8 cellular contexts compared by ENCODE assay signal in genomic region chr14:59055439-59056045, GRCh38.
DNase-seq lines count a peak whose midpoint lies in the region; FAIRE-seq and TF ChIP-seq lines count a peak whose summit lies in the region.

No MANE protein-coding gene starts in this region.

- H3K27me3 ChIP-seq in OCI-LY3 (ENCODE audit: low read depth, low read length) (no peaks in the 10 kb centered on the region), breast epithelium (no peaks in the 10 kb centered on the region), thyroid gland (no peaks in the 10 kb centered on the region)

- no peak overlapping the region for H3K9ac ChIP-seq in OCI-LY3 (ENCODE audit: low read length)

- FAIRE-seq in GM19239 (lab: Jason Lieb, UNC): peak; percentile 54

- H3K36me3 ChIP-seq in OCI-LY3 (replicated peaks; ENCODE audit: low read depth, low read length) (peaks cover 3% of the 10 kb centered on the region), breast epithelium (no peaks in the 10 kb centered on the region), thyroid gland (no peaks in the 10 kb centered on the region)

- no peaks in the 10 kb centered on the region for H4K20me1 ChIP-seq in OCI-LY3 (ENCODE audit: insufficient read depth, low read length)

- no peak overlapping the region for H2AFZ ChIP-seq in OCI-LY3 (ENCODE audit: low read depth, low read length)

- H3K4me1 ChIP-seq in OCI-LY3 (ENCODE audit: low read length) (no peaks in the 10 kb centered on the region), breast epithelium (no peaks in the 10 kb centered on the region), thyroid gland (no peaks in the 10 kb centered on the region)

- H3K9me3 ChIP-seq in OCI-LY3 (ENCODE audit: insufficient read depth, low read length): 0 out of 2 replicates have a peak, but pooled peaks cover 4% of the 10 kb centered on the region
- H3K9me3 ChIP-seq in breast epithelium: no peaks in the 10 kb centered on the region
- no peaks in the 10 kb centered on the region for H3K9me3 ChIP-seq in thyroid gland

- H3K79me2 ChIP-seq in OCI-LY3 (ENCODE audit: low read length): no peaks in the 10 kb centered on the region

- no peak overlapping the region for H3K4me2 ChIP-seq in OCI-LY3 (ENCODE audit: low read length)

- TF ChIP-seq POLR2A in breast epithelium (IDR thresholded peaks at IDR 0.05) (no peak), thyroid gland (IDR thresholded peaks at IDR 0.05) (no peak)

- TF ChIP-seq CTCF in OCI-LY3 (IDR thresholded peaks at IDR 0.05; ENCODE audit: low read depth, low read length): peak; percentile 90
- TF ChIP-seq CTCF in breast epithelium (IDR thresholded peaks at IDR 0.05): peak in 2 of 3 donors; percentile 65 to 67
- TF ChIP-seq CTCF in thyroid gland (IDR thresholded peaks at IDR 0.05): peak; percentile 16 to 79 (median 64)

- DNase-seq in DMS 273 (lab: John Stamatoyannopoulos, UW; ENCODE audit: unreplicated experiment) (peak; percentile 75), GM19239 (ENCODE audit: insufficient read length, low spot score) (peak; percentile 52), HS-27A (ENCODE audit: low read depth) (peak; percentile 23), breast epithelium (ENCODE audit: low spot score in 2 of 2) (peak in 1 of 2 donors; percentile 20), kidney tubule cell (ENCODE audit: low spot score) (peak; percentile 62), thyroid gland (peak; percentile 29 to 34), islet precursor cell (no peak)

- no peak overlapping the region for H3K27ac ChIP-seq in OCI-LY3 (ENCODE audit: low read length)
- no peak overlapping the region for H3K27ac ChIP-seq in breast epithelium
- H3K27ac ChIP-seq in thyroid gland: no peak overlapping the region

- intact Hi-C loops in breast epithelium (cut with DNase I; ENCODE audit: low total_unique reads) (no loop called here), thyroid gland (cut with DNase I) (loop anchor here (5.0 kb wide), 1 partner anchor 553 kb away; no protein-coding TSS in a partner anchor)

- no peak overlapping the region for H3K4me3 ChIP-seq in OCI-LY3 (ENCODE audit: low read length)
- no peak overlapping the region for H3K4me3 ChIP-seq in breast epithelium
- no peak overlapping the region for H3K4me3 ChIP-seq in thyroid gland (replicated peaks in 1 of 3)
